12 cellular contexts compared by ENCODE assay signal in the genomic region with DNA sequence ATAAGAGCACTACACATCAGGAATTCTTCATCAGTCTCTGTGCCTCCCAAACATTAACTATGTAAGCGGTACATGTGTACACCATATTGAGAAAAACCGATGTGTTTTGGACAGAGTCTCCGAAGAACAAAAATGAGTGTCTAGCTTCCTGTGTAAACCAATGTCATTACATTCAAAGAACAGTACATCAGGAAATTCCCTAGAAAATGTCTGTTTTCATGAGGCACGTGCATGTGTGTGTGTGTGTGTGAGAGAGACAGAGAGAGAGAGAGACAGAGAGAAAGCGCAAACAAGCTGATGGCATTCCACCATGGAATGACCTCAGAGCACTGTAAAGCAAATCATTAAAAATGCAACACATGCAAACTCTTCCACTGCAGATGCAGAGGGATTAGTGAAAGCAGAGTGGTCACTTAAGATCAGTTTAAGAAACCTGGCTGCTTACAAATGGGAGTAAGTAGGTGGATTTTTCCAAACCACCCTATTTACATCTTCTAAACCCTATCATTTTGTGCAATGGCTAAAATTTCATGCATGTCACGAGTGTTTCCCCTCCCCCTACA.
DNase-seq lines count a peak whose midpoint lies in the region; ATAC-seq and TF ChIP-seq lines count a peak whose summit lies in the region.
"Had no signal": no experiment of that assay in that cellular context is flagged by ENCODE, and none has a peak within 500 bp of the region (broad histone marks: within the 10 kb centered on the region; RNA-seq: fewer than 3 reads in every experiment).

No MANE protein-coding gene starts in this region.

- peak; percentile 63 for ATAC-seq in GM18511 (IDR thresholded peaks at IDR 0.05; ENCODE audit: unreplicated experiment)
- ATAC-seq in HG02798 (IDR thresholded peaks at IDR 0.05; ENCODE audit: poor library complexity, unreplicated experiment) = peak; percentile 60
- no peak for ATAC-seq in HG02763 (IDR thresholded peaks at IDR 0.05; ENCODE audit: unreplicated experiment)
- ATAC-seq: heart right ventricle had no signal

- no peak for TF ChIP-seq POLR2A in testis (IDR thresholded peaks at IDR 0.05)

- H3K4me3 ChIP-seq in testis (no peak overlapping the region), BE2C (ENCODE audit: low read depth, low read length) (no peak overlapping the region)
- H3K4me3 ChIP-seq: heart right ventricle had no signal

- no peaks in the 10 kb centered on the region for H3K36me3 ChIP-seq in testis (ENCODE audit: low read depth, missing control alignments)
- no peaks in the 10 kb centered on the region for H3K36me3 ChIP-seq in BE2C
- H3K36me3 ChIP-seq: heart right ventricle had no signal

- 81% methylated on average over 6 of the region's 6 CpGs for WGBS in testis, 2 donors

- H3K4me1 ChIP-seq in testis = no peaks in the 10 kb centered on the region
- no peaks in the 10 kb centered on the region for H3K4me1 ChIP-seq in BE2C

- H3K27me3 Mint-ChIP-seq in activated naive CD8-positive, alpha-beta T cell treated with anti-CD3 and anti-CD28 coated beads for 36 hours = no peaks in the 10 kb centered on the region
- no peaks in the 10 kb centered on the region for H3K27me3 Mint-ChIP-seq in osteocyte (ENCODE audit: unreplicated experiment)

- no peak overlapping the region for H3K27ac ChIP-seq in testis
- H3K27ac ChIP-seq: heart right ventricle had no signal

- peaks cover 19% of the 10 kb centered on the region for H3K9me3 Mint-ChIP-seq in activated naive CD8-positive, alpha-beta T cell treated with anti-CD3 and anti-CD28 coated beads for 36 hours
- H3K9me3 Mint-ChIP-seq in osteocyte (ENCODE audit: unreplicated experiment) = peaks cover 12% of the 10 kb centered on the region

- H3K27me3 ChIP-seq in testis = no peaks in the 10 kb centered on the region
- H3K27me3 ChIP-seq in BE2C = no peaks in the 10 kb centered on the region
- H3K27me3 ChIP-seq: heart right ventricle had no signal

- peak overlapping the region; percentile 79 for H3K27ac Mint-ChIP-seq in activated naive CD8-positive, alpha-beta T cell treated with anti-CD3 and anti-CD28 coated beads for 36 hours
- H3K27ac Mint-ChIP-seq in osteocyte (ENCODE audit: unreplicated experiment) = peak overlapping the region; percentile 33

- no peak for TF ChIP-seq CTCF in osteocyte (IDR thresholded peaks at IDR 0.05)
- no peak for TF ChIP-seq CTCF in testis (IDR thresholded peaks at IDR 0.05)
- TF ChIP-seq CTCF in BE2C (IDR thresholded peaks at IDR 0.05; ENCODE audit: low read depth, low read length) = no peak

- intact Hi-C loops in testis (cut with DNase I; ENCODE audit: low total_unique reads) = no loop called here

- H3K4me3 Mint-ChIP-seq in activated naive CD8-positive, alpha-beta T cell treated with anti-CD3 and anti-CD28 coated beads for 36 hours = peak overlapping the region; percentile 15
- H3K4me3 Mint-ChIP-seq in osteocyte (ENCODE audit: unreplicated experiment) = no peak overlapping the region

- peaks cover 85% of the 10 kb centered on the region for H3K36me3 Mint-ChIP-seq in activated naive CD8-positive, alpha-beta T cell treated with anti-CD3 and anti-CD28 coated beads for 36 hours
- peaks cover 25% of the 10 kb centered on the region for H3K36me3 Mint-ChIP-seq in osteocyte (ENCODE audit: unreplicated experiment)

- peaks cover 78% of the 10 kb centered on the region for H3K4me1 Mint-ChIP-seq in activated naive CD8-positive, alpha-beta T cell treated with anti-CD3 and anti-CD28 coated beads for 36 hours
- H3K4me1 Mint-ChIP-seq in osteocyte (ENCODE audit: unreplicated experiment) = peaks cover 45% of the 10 kb centered on the region

- DNase-seq in activated naive CD8-positive, alpha-beta T cell treated with anti-CD3 and anti-CD28 coated beads for 36 hours = peak; percentile 14
- DNase-seq in osteocyte (ENCODE audit: extremely low spot score, unreplicated experiment) (no peak), testis (no peak), BE2C (no peak)
- DNase-seq: heart right ventricle, Kasumi-1, NCI-H510A, retina, SK-N-SH had no signal

- H3K9me3 ChIP-seq in testis (no peaks in the 10 kb centered on the region), BE2C (no peaks in the 10 kb centered on the region)
- H3K9me3 ChIP-seq: heart right ventricle, SK-N-SH had no signal
